In genomic region chr11:72353861-72354260, GRCh38 we compare ENCODE assay signal across 1 cellular context.
TF ChIP-seq lines count a peak whose summit lies in the region.

No MANE protein-coding gene starts in this region.

TF ChIP-seq in H1, 55 proteins besides CTCF, POLR2A, EP300 and RAD21 (continued from another document):
- no peak for TF ChIP-seq SIX5 (IDR thresholded peaks at IDR 0.05; ENCODE audit: low read depth, low read length)
- no peak for TF ChIP-seq SRF (IDR thresholded peaks at IDR 0.05; ENCODE audit: low read depth, low read length)
- no peak for TF ChIP-seq EGR1 (IDR thresholded peaks at IDR 0.05; ENCODE audit: borderline replicate concordance, low read depth, low read length)
- no peak for TF ChIP-seq RBBP5 (IDR thresholded peaks at IDR 0.05; ENCODE audit: borderline replicate concordance, low read depth, low read length)
- TF ChIP-seq, protein P1, sequence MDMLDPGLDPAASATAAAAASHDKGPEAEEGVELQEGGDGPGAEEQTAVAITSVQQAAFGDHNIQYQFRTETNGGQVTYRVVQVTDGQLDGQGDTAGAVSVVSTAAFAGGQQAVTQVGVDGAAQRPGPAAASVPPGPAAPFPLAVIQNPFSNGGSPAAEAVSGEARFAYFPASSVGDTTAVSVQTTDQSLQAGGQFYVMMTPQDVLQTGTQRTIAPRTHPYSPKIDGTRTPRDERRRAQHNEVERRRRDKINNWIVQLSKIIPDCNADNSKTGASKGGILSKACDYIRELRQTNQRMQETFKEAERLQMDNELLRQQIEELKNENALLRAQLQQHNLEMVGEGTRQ (IDR thresholded peaks at IDR 0.05; ENCODE audit: low read length) = no peak
- no peak for TF ChIP-seq YY1 (IDR thresholded peaks at IDR 0.05; ENCODE audit: low read depth, low read length)
- TF ChIP-seq CEBPB (IDR thresholded peaks at IDR 0.05; ENCODE audit: low read depth, low read length) = no peak
- no peak for TF ChIP-seq TEAD4 (IDR thresholded peaks at IDR 0.05; ENCODE audit: low read depth, low read length)
- TF ChIP-seq SIRT6 (IDR thresholded peaks at IDR 0.05; ENCODE audit: low read length) = no peak
- no peak for TF ChIP-seq FOSL1 (IDR thresholded peaks at IDR 0.05; ENCODE audit: insufficient read depth, low read depth, low read length)
- no peak for TF ChIP-seq BRCA1 (IDR thresholded peaks at IDR 0.05; ENCODE audit: low read depth, low read length)
TF ChIP-seq in H1: peak in this region for 0.
